In the genomic region with DNA sequence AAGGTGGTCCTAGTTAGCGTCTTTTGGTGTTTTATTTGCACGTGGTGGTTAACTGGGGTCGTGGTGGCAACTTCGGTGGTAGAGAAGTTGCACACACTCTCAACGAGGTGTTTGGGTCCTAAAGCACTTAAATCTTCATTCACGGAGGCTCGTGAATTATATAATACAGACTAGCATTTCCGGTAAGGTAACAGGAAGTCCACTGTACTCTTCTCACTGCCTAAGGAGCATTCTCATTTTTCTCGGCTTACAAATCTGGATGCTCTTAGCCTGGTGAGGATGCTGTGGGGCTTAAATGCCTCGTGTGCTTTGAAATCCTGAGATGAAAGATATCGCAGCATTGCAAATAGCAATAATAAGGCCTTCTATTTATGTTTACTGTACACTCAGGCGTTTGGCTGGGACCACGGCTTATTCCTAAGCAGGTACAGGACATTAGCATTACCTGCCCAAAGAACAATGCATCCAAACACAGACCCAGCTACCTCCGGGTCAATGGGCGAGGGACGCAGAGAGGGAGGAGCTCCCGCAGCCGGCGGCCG, we compare ENCODE assay signal across 8 cellular contexts. TPM values are rescaled to one million over a fixed set of nuclear protein-coding genes. Genes with fewer than 3 reads are reported as not detected.
DNase-seq lines count a peak whose midpoint lies in the region; ATAC-seq, FAIRE-seq and TF ChIP-seq lines count a peak whose summit lies in the region.

No MANE protein-coding gene starts in this region.

- no peaks in the 10 kb centered on the region for H3F3A ChIP-seq in Loucy (ENCODE audit: low read depth)

- no peaks in the 10 kb centered on the region for H3K9me3 ChIP-seq in A549
- no peaks in the 10 kb centered on the region for H3K9me3 ChIP-seq in Loucy (ENCODE audit: insufficient read depth, low read depth, low read length)
- no peaks in the 10 kb centered on the region for H3K9me3 ChIP-seq in psoas muscle

- no peaks in the 10 kb centered on the region for H3K9me2 ChIP-seq in Loucy (replicated peaks; ENCODE audit: low read depth, low read length)

- H3K36me3 ChIP-seq in Loucy (ENCODE audit: insufficient read depth, low read length) (peaks cover 28% of the 10 kb centered on the region; the same call in 1 of the 2 replicates), psoas muscle (ENCODE audit: insufficient read depth in 1 of 2, low read depth in 1 of 2) (peaks cover 3 to 40% of the 10 kb centered on the region in 2 donors)

- peaks cover 50% of the 10 kb centered on the region for H4K20me1 ChIP-seq in Loucy (ENCODE audit: insufficient read depth, low read length, poor library complexity, severe bottlenecking)

- TF ChIP-seq CTCF in A549 (IDR thresholded peaks at IDR 0.05) (no peak), GM12875 (IDR thresholded peaks at IDR 0.05; ENCODE audit: borderline replicate concordance, insufficient read depth, low read depth, low read length) (no peak), Loucy (conservative IDR thresholded peaks at IDR 0.05; ENCODE audit: low read length) (no peak), psoas muscle (IDR thresholded peaks at IDR 0.05) (no peak)

- H3K27ac Mint-ChIP-seq in activated CD4-positive, alpha-beta memory T cell treated with anti-CD3 and anti-CD28 coated beads for 36 hours, result peak overlapping the region; percentile 95

- TF ChIP-seq POLR2A in A549 (IDR thresholded peaks at IDR 0.05; ENCODE audit: low read length), result no peak

- H2AFZ ChIP-seq in Loucy (ENCODE audit: low read length), result peak overlapping the region; percentile 62

- H3K4me3 Mint-ChIP-seq in activated CD4-positive, alpha-beta memory T cell treated with anti-CD3 and anti-CD28 coated beads for 36 hours, result peak overlapping the region; percentile 98

- FAIRE-seq in A549 (lab: Jason Lieb, UNC), result no peak

- H3K4me1 Mint-ChIP-seq in activated CD4-positive, alpha-beta memory T cell treated with anti-CD3 and anti-CD28 coated beads for 36 hours (ENCODE audit: low read depth), result peaks cover 64% of the 10 kb centered on the region

- H3K4me3 ChIP-seq in A549, result peak overlapping the region; percentile 94
- peak overlapping the region; percentile 88 for H3K4me3 ChIP-seq in GM12875 (ENCODE audit: low read depth, low read length)
- peak overlapping the region; percentile 94 for H3K4me3 ChIP-seq in Loucy (ENCODE audit: low read length, poor library complexity, severe bottlenecking)
- H3K4me3 ChIP-seq in psoas muscle, result peak overlapping the region; percentile 82

- DNase-seq in A549 (ENCODE audit: low read depth in 1 of 2, low spot score in 1 of 2), result peak; percentile 28 to 56
- no peak for DNase-seq in activated CD4-positive, alpha-beta memory T cell treated with anti-CD3 and anti-CD28 coated beads for 36 hours
- DNase-seq in globus pallidus (ENCODE audit: low spot score), result peak; percentile 3
- DNase-seq in psoas muscle, result no peak
- DNase-seq in GM19238 (ENCODE audit: insufficient read length, low spot score), result no peak

- H3K36me3 Mint-ChIP-seq in activated CD4-positive, alpha-beta memory T cell treated with anti-CD3 and anti-CD28 coated beads for 36 hours, result peaks cover 37% of the 10 kb centered on the region

- POLR2A ChIA-PET in A549 (lab: Yijun Ruan, JAX), result interaction anchor here (0.7 to 2.4 kb wide), 3 partner anchors 10 to 1192 kb away, joined by 5 to 11 read pairs (median 6); no protein-coding TSS in a partner anchor
- POLR2A ChIA-PET in activated CD4-positive, alpha-beta memory T cell treated with anti-CD3 and anti-CD28 coated beads for 36 hours (lab: Charles Lee), result interaction anchor here (0.7 to 3.7 kb wide), 9 partner anchors 10 to 489 kb away, joined by 3 to 36 read pairs (median 7); partner anchors contain the start of genes C16orf87, GPT2, ITFG1 and NETO2

- CTCF ChIA-PET in A549 (lab: Yijun Ruan, JAX), result interaction anchor here (1.0 to 1.2 kb wide), 2 partner anchors 169 to 171 kb away, joined by 3 read pairs; partner anchors contain the start of gene NETO2
- CTCF ChIA-PET in activated CD4-positive, alpha-beta memory T cell treated with anti-CD3 and anti-CD28 coated beads for 36 hours (lab: Charles Lee), result interaction anchor here (0.6 to 6.2 kb wide), 10 partner anchors 10 to 488 kb away, joined by 3 to 47 read pairs (median 5); partner anchors contain the start of genes ITFG1 and NETO2

- no peaks in the 10 kb centered on the region for H3K27me3 ChIP-seq in Loucy (ENCODE audit: insufficient read depth, low read length, poor library complexity, severe bottlenecking)
- no peaks in the 10 kb centered on the region for H3K27me3 ChIP-seq in psoas muscle (ENCODE audit: insufficient read depth in 3 of 3, low read length in 2 of 3)

- intact Hi-C loops in activated CD4-positive, alpha-beta memory T cell treated with anti-CD3 and anti-CD28 coated beads for 36 hours (cut with micrococcal nuclease), result loop anchor here (1.0 to 10.0 kb wide), 7 partner anchors 11 to 1642 kb away; partner anchors contain the start of genes C16orf87, ITFG1, N4BP1 and NETO2
- intact Hi-C loops in psoas muscle (cut with DNase I), result no loop called here

- no peaks in the 10 kb centered on the region for H3K9me3 Mint-ChIP-seq in activated CD4-positive, alpha-beta memory T cell treated with anti-CD3 and anti-CD28 coated beads for 36 hours

- H3K4me2 ChIP-seq in A549 (peak overlapping the region; percentile 96), Loucy (ENCODE audit: low read depth, low read length, poor library complexity, severe bottlenecking) (peak overlapping the region; percentile 97)

- peaks cover 67% of the 10 kb centered on the region for H3K79me2 ChIP-seq in Loucy (ENCODE audit: insufficient read depth, low read length)

- H3K4me1 ChIP-seq in A549 (peaks cover 41% of the 10 kb centered on the region), Loucy (ENCODE audit: insufficient read depth, low read length, poor library complexity, severe bottlenecking) (peaks cover 40% of the 10 kb centered on the region), psoas muscle (peaks cover 49% of the 10 kb centered on the region)

- H3K27ac ChIP-seq in A549 (peak overlapping the region; percentile 97 to 99), psoas muscle (peak overlapping the region; percentile 98)

- no peak for TF ChIP-seq RAD21 in A549 (conservative IDR thresholded peaks at IDR 0.05 in 1 of 2, IDR thresholded peaks at IDR 0.05 in 1 of 2)

- ATAC-seq in A549 (peak; percentile 47 to 66), psoas muscle (no peak), HG03108 (IDR thresholded peaks at IDR 0.05; ENCODE audit: unreplicated experiment) (no peak)

- H3K27me3 Mint-ChIP-seq in activated CD4-positive, alpha-beta memory T cell treated with anti-CD3 and anti-CD28 coated beads for 36 hours, result no peaks in the 10 kb centered on the region

- TF ChIP-seq EP300 in A549 (IDR thresholded peaks at IDR 0.05), result no peak

- peak overlapping the region; percentile 88 for H3K9ac ChIP-seq in Loucy (ENCODE audit: low read depth, low read length, poor library complexity, severe bottlenecking)

- WGBS in A549 (ENCODE audit: missing lambda C conversion rate), result 4% methylated on average over 20 of the region's 20 CpGs
- WGBS in psoas muscle, 3 donors, result 1 to 2% (median 1%) methylated on average over 20 of the region's 20 CpGs

TF ChIP-seq in A549, 52 proteins besides CTCF, POLR2A, EP300 and RAD21 (continues in another document):
- TF ChIP-seq ELK1 (IDR thresholded peaks at IDR 0.05; ENCODE audit: low read depth, low read length) (no peak), KDM5A (IDR thresholded peaks at IDR 0.05) (no peak), RCOR1 (IDR thresholded peaks at IDR 0.05; ENCODE audit: low read depth, low read length) (no peak), HDAC2 (IDR thresholded peaks at IDR 0.05) (no peak), CHD4 (IDR thresholded peaks at IDR 0.05; ENCODE audit: borderline replicate concordance) (no peak), FOXS1 (CRISPR knock-in tag; IDR thresholded peaks at IDR 0.05) (no peak), RARB (CRISPR knock-in tag; IDR thresholded peaks at IDR 0.05) (no peak), MAZ (IDR thresholded peaks at IDR 0.05; ENCODE audit: borderline replicate concordance, low read depth, low read length) (no peak), MYC (IDR thresholded peaks at IDR 0.05; ENCODE audit: borderline replicate concordance, low read length) (no peak), HEYL (CRISPR knock-in tag; IDR thresholded peaks at IDR 0.05) (no peak), ESRRA (IDR thresholded peaks at IDR 0.05; ENCODE audit: borderline replicate concordance, low read length) (no peak), NFE2L2 (conservative IDR thresholded peaks at IDR 0.05; ENCODE audit: low read length) (no peak), TP53 (CRISPR knock-in tag; IDR thresholded peaks at IDR 0.05) (no peak), NPAS2 (CRISPR knock-in tag; IDR thresholded peaks at IDR 0.05; ENCODE audit: borderline replicate concordance) (no peak), RFX5 (IDR thresholded peaks at IDR 0.05) (no peak), MAFK (IDR thresholded peaks at IDR 0.05; ENCODE audit: partially characterized antibody) (no peak)
- TF ChIP-seq, protein P1, sequence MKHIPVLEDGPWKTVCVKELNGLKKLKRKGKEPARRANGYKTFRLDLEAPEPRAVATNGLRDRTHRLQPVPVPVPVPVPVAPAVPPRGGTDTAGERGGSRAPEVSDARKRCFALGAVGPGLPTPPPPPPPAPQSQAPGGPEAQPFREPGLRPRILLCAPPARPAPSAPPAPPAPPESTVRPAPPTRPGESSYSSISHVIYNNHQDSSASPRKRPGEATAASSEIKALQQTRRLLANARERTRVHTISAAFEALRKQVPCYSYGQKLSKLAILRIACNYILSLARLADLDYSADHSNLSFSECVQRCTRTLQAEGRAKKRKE (CRISPR knock-in tag; IDR thresholded peaks at IDR 0.05; ENCODE audit: low read depth), result no peak

RNA-seq across cellular contexts. Expression of gene DNAJA2, which starts 1.0 kb away (rescaled TPM):
- polyA plus RNA-seq in A549 (2011; rRNA removed), result 28.8 and 33.7 TPM in 2 replicates
- 8.5 and 9.8 TPM in 2 replicates for polyA plus RNA-seq in A549 (2012; cell fraction: cytosol; rRNA removed)
- 4.3 and 8.2 TPM in 2 replicates for polyA plus RNA-seq in A549 (2012; cell fraction: nucleus; rRNA removed)
- polyA plus RNA-seq in A549 (2017; fragmentation: RNase III; extraction: RNeasy Plus Mini Kit Qiagen cat#74134 plus additional on column Dnase treatment), result 81.4 to 82.3 TPM (median 81.6 TPM) in 3 replicates
- polyA minus RNA-seq in A549 (2011; rRNA and poly(A)+ RNA removed), result 25.9 and 27.6 TPM in 2 replicates
- 10 to 100 TPM; 78.9 to 80.6 TPM for total RNA-seq in activated CD4-positive, alpha-beta memory T cell treated with anti-CD3 and anti-CD28 coated beads for 36 hours
- 10 to 100 TPM; 64.3 to 96.4 (median 84.7) TPM for total RNA-seq in psoas muscle
- polyA plus RNA-seq in psoas muscle, result 10 to 100 TPM; 68.7 to 78.5 (median 69.3) TPM

Comparison
In these comparisons a context has a peak if more than half of its experiments do, and no peak if none do; other contexts are left out.
1. ATAC-seq: peak in A549 (2 of 2); none in psoas muscle (0 of 4) and HG03108 (single experiment).
2. DNase-seq: peak in A549 (2 of 2) and globus pallidus (single experiment); none in activated CD4-positive, alpha-beta memory T cell treated with anti-CD3 and anti-CD28 coated beads for 36 hours (single experiment), psoas muscle (0 of 2) and GM19238 (single experiment).
3. Peak in every context shown above with its lines, with median percentiles within 50 percentile points of each other: H3K4me3 ChIP-seq.